In the genomic region with DNA sequence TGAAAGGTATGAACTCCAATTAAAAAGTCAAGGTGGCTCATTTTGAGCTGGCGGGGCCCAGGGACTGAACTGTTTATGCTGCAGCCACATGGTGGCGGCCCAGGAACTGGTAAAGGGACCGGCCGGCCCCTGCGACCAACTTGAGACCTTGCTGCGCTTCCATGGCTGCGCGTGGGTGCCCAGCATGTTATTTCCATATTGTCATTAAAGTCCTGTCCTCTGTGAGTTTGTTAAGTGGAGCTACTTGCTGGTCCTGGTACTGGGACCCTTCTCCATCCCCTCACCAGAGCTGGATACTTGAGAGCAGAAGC, we compare ENCODE assay signal across 10 cellular contexts.
A peak's percentile ranks its signal among the peaks of the same experiment; 100 is the strongest.
DNase-seq lines count a peak whose midpoint lies in the region; ATAC-seq, FAIRE-seq and TF ChIP-seq lines count a peak whose summit lies in the region.
"Had no signal": no experiment of that assay in that cellular context is flagged by ENCODE, and none has a peak within 500 bp of the region (broad histone marks: within the 10 kb centered on the region; RNA-seq: fewer than 3 reads in every experiment).

No MANE protein-coding gene starts in this region.

- H3K36me3 ChIP-seq in keratinocyte (ENCODE audit: control insufficient read depth in 2 of 2, extremely low read depth in 1 of 2, insufficient read depth in 2 of 2, low read length in 2 of 2) = peaks cover 0 to 5% of the 10 kb centered on the region in 2 experiments

- no peaks in the 10 kb centered on the region for H3K9me3 ChIP-seq in keratinocyte (ENCODE audit: control insufficient read depth, low read depth, low read length)

- POLR2A ChIA-PET in WTC11 (lab: Charles Lee) = no interaction called here

- no peak overlapping the region for H3K4me3 ChIP-seq in AG09309 (ENCODE audit: control insufficient read depth, low read depth, low read length)
- H3K4me3 ChIP-seq in keratinocyte (ENCODE audit: control insufficient read depth in 2 of 3, extremely low read depth in 1 of 3, insufficient read depth in 2 of 3, low read depth in 1 of 3, low read length in 3 of 3) = no peak overlapping the region

- H4K20me1 ChIP-seq in keratinocyte (ENCODE audit: control insufficient read depth, extremely low read depth, insufficient read depth, low read length) = no peaks in the 10 kb centered on the region

- H3K4me1 Mint-ChIP-seq in WTC11 = peaks cover 2% of the 10 kb centered on the region; the same call in 1 of the 2 replicates

- H3K9me3 Mint-ChIP-seq in WTC11 = no peaks in the 10 kb centered on the region
- H3K9me3 Mint-ChIP-seq: stimulated activated naive CD8-positive, alpha-beta T cell treated with anti-CD3 and anti-CD28 coated beads, Interleukin-15, Interleukin-2, amounts not matched to agents 100 ng/mL and 50 ng/mL, for 24 hours had no signal

- peak; percentile 82 for ATAC-seq in WTC11
- no peak for ATAC-seq in GM18511 (IDR thresholded peaks at IDR 0.05; ENCODE audit: unreplicated experiment)
- no peak for ATAC-seq in HG02678 (IDR thresholded peaks at IDR 0.05; ENCODE audit: unreplicated experiment)

- H3K27ac ChIP-seq in keratinocyte (ENCODE audit: control insufficient read depth, insufficient read depth, low read length) = no peak overlapping the region

- no peaks in the 10 kb centered on the region for H3K27me3 Mint-ChIP-seq in WTC11 (ENCODE audit: low read depth)
- H3K27me3 Mint-ChIP-seq: stimulated activated naive CD8-positive, alpha-beta T cell treated with anti-CD3 and anti-CD28 coated beads, Interleukin-15, Interleukin-2, amounts not matched to agents 100 ng/mL and 50 ng/mL, for 24 hours had no signal

- H3K4me3 Mint-ChIP-seq in WTC11 = no peak overlapping the region
- H3K4me3 Mint-ChIP-seq: stimulated activated naive CD8-positive, alpha-beta T cell treated with anti-CD3 and anti-CD28 coated beads, Interleukin-15, Interleukin-2, amounts not matched to agents 100 ng/mL and 50 ng/mL, for 24 hours had no signal

- no peak overlapping the region for H3K4me2 ChIP-seq in keratinocyte (ENCODE audit: control insufficient read depth, extremely low read depth, insufficient read depth, low read depth, low read length)

- H3K9me1 ChIP-seq in keratinocyte (ENCODE audit: control insufficient read depth, extremely low read depth, insufficient read depth, low read length) = no peaks in the 10 kb centered on the region

- FAIRE-seq in keratinocyte (lab: Jason Lieb, UNC) = no peak

- CTCF ChIA-PET in WTC11 (lab: Charles Lee) = interaction anchor here (0.5 to 7.1 kb wide), 35 partner anchors 8 to 872 kb away, joined by 3 to 153 read pairs (median 4); no protein-coding TSS in a partner anchor

- H3K36me3 Mint-ChIP-seq in WTC11 = no peaks in the 10 kb centered on the region

- H3K27ac Mint-ChIP-seq in WTC11 = no peak overlapping the region
- H3K27ac Mint-ChIP-seq: stimulated activated naive CD8-positive, alpha-beta T cell treated with anti-CD3 and anti-CD28 coated beads, Interleukin-15, Interleukin-2, amounts not matched to agents 100 ng/mL and 50 ng/mL, for 24 hours had no signal

- no peaks in the 10 kb centered on the region for H3K27me3 ChIP-seq in keratinocyte (ENCODE audit: control insufficient read depth, extremely low read depth, insufficient read depth, low read length)

- DNase-seq in AG09309 (ENCODE audit: low read depth) (no peak), GM20000 (ENCODE audit: low spot score) (peak; percentile 31), WTC11 (ENCODE audit: low spot score) (peak; percentile 76), keratinocyte (ENCODE audit: low read depth, low spot score) (no peak), NCI-H69 (lab: John Stamatoyannopoulos, UW) (no peak), RKO (ENCODE audit: low spot score) (no peak)
- DNase-seq: NCI-H345 had no signal

- TF ChIP-seq CTCF in AG09309 (IDR thresholded peaks at IDR 0.05; ENCODE audit: control insufficient read depth, insufficient read depth, low read depth, low read length, missing control alignments) = peak; percentile 29
- TF ChIP-seq CTCF in GM20000 (IDR thresholded peaks at IDR 0.05; ENCODE audit: extremely low read depth, missing control alignments) = no peak
- peak; percentile 60; the same call in 1 of the 2 replicates for TF ChIP-seq CTCF in WTC11 (IDR thresholded peaks at IDR 0.05)
- TF ChIP-seq CTCF in keratinocyte (optimal IDR thresholded peaks at IDR 0.05 in 1 of 3, IDR thresholded peaks at IDR 0.05 in 1 of 3, conservative IDR thresholded peaks at IDR 0.05 in 1 of 3; ENCODE audit: extremely low read depth in 1 of 3, insufficient read depth in 2 of 3, low read length in 3 of 3) = peak; percentile 25 to 61 (median 36)

- H3K79me2 ChIP-seq in keratinocyte (ENCODE audit: control insufficient read depth, insufficient read depth, low read length) = no peaks in the 10 kb centered on the region

- no peak overlapping the region for H3K9ac ChIP-seq in keratinocyte (ENCODE audit: control insufficient read depth, extremely low read depth, insufficient read depth, low read length)

- H3K4me1 ChIP-seq in keratinocyte (ENCODE audit: control insufficient read depth, extremely low read depth, insufficient read depth, low read length) = no peaks in the 10 kb centered on the region

- H2AFZ ChIP-seq in keratinocyte (ENCODE audit: control insufficient read depth, low read length) = no peak overlapping the region

- dilution Hi-C loops in keratinocyte (cut with MboI; ENCODE audit: extremely low pct_ligation_motif_present, low sequenced_read_pairs) = no loop called here

TF ChIP-seq in WTC11, 78 proteins besides CTCF, POLR2A, EP300 and RAD21 (continues in another document):
- TF ChIP-seq ZNF121 (CRISPR knock-in tag; IDR thresholded peaks at IDR 0.05) (no peak), SMAD3 (CRISPR knock-in tag; IDR thresholded peaks at IDR 0.05; ENCODE audit: borderline replicate concordance) (no peak), NR3C1 (CRISPR knock-in tag; conservative IDR thresholded peaks at IDR 0.05; ENCODE audit: low read depth) (no peak), RORB (CRISPR knock-in tag; IDR thresholded peaks at IDR 0.05) (no peak), GTF2I (CRISPR knock-in tag; conservative IDR thresholded peaks at IDR 0.05) (no peak), NFATC4 (CRISPR knock-in tag; IDR thresholded peaks at IDR 0.05) (no peak), SOX15 (CRISPR knock-in tag; IDR thresholded peaks at IDR 0.05) (no peak), CBFB (CRISPR knock-in tag; IDR thresholded peaks at IDR 0.05; ENCODE audit: low read depth) (no peak)
- TF ChIP-seq, protein P1, sequence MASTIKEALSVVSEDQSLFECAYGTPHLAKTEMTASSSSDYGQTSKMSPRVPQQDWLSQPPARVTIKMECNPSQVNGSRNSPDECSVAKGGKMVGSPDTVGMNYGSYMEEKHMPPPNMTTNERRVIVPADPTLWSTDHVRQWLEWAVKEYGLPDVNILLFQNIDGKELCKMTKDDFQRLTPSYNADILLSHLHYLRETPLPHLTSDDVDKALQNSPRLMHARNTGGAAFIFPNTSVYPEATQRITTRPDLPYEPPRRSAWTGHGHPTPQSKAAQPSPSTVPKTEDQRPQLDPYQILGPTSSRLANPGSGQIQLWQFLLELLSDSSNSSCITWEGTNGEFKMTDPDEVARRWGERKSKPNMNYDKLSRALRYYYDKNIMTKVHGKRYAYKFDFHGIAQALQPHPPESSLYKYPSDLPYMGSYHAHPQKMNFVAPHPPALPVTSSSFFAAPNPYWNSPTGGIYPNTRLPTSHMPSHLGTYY (CRISPR knock-in tag; IDR thresholded peaks at IDR 0.05) = no peak
- TF ChIP-seq, protein P2, sequence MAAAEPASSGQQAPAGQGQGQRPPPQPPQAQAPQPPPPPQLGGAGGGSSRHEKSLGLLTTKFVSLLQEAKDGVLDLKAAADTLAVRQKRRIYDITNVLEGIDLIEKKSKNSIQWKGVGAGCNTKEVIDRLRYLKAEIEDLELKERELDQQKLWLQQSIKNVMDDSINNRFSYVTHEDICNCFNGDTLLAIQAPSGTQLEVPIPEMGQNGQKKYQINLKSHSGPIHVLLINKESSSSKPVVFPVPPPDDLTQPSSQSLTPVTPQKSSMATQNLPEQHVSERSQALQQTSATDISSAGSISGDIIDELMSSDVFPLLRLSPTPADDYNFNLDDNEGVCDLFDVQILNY (CRISPR knock-in tag; IDR thresholded peaks at IDR 0.05) = no peak
- TF ChIP-seq, protein P3, sequence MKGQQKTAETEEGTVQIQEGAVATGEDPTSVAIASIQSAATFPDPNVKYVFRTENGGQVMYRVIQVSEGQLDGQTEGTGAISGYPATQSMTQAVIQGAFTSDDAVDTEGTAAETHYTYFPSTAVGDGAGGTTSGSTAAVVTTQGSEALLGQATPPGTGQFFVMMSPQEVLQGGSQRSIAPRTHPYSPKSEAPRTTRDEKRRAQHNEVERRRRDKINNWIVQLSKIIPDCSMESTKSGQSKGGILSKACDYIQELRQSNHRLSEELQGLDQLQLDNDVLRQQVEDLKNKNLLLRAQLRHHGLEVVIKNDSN (CRISPR knock-in tag; IDR thresholded peaks at IDR 0.05) = no peak
- TF ChIP-seq, protein P4, sequence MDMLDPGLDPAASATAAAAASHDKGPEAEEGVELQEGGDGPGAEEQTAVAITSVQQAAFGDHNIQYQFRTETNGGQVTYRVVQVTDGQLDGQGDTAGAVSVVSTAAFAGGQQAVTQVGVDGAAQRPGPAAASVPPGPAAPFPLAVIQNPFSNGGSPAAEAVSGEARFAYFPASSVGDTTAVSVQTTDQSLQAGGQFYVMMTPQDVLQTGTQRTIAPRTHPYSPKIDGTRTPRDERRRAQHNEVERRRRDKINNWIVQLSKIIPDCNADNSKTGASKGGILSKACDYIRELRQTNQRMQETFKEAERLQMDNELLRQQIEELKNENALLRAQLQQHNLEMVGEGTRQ (CRISPR knock-in tag; IDR thresholded peaks at IDR 0.05) = no peak
- TF ChIP-seq, protein P5, sequence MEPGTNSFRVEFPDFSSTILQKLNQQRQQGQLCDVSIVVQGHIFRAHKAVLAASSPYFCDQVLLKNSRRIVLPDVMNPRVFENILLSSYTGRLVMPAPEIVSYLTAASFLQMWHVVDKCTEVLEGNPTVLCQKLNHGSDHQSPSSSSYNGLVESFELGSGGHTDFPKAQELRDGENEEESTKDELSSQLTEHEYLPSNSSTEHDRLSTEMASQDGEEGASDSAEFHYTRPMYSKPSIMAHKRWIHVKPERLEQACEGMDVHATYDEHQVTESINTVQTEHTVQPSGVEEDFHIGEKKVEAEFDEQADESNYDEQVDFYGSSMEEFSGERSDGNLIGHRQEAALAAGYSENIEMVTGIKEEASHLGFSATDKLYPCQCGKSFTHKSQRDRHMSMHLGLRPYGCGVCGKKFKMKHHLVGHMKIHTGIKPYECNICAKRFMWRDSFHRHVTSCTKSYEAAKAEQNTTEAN (CRISPR knock-in tag; IDR thresholded peaks at IDR 0.05) = no peak

Comparison
In these comparisons a context has a peak if more than half of its experiments do, and no peak if none do; other contexts are left out.
1. DNase-seq: peak in GM20000 (single experiment) and WTC11 (single experiment); none in AG09309 (single experiment), keratinocyte (single experiment), NCI-H69 (single experiment) and RKO (single experiment).